Comparison of ENCODE assay signal across 8 cellular contexts in the genomic region with DNA sequence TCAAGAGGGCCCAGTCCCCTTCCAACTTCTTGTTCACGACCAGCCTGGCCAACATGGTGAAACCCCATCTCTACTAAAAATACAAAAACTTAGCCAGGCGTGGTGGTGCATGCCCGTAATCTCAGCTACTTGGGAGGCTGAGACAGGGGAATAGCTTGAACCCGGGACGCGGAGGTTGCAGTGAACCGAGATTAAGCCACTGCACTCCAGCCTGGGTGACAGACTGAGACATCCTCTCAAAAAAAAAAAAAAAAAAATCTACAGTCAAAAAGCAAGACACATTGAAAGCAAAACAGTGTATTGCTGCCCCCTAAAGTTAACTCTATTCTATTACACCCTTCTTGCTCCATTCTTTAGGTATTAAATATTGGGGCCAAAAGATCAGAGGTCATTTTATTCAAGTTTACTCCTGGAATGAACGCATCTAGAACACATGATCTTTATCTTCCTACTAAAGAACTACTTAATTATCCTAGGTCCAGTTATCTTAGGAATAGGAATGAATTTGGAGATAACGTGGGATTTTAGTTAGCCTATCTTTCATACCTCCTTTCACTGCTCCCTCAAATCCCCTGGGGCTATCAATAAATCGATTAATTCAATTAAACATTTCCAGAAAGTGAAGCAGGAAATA. TPM values are rescaled to one million over a fixed set of nuclear protein-coding genes. Genes with fewer than 3 reads are reported as not detected.
DNase-seq lines count a peak whose midpoint lies in the region; ATAC-seq and TF ChIP-seq lines count a peak whose summit lies in the region.

No MANE protein-coding gene starts in this region.

- in situ Hi-C loops in gastrocnemius medialis (cut with MboI; ENCODE audit: low sequenced_read_pairs in 4 of 4): loop anchor here in 2 of 4 donors (10.0 to 25.0 kb wide), 2 partner anchors 214 to 552 kb away; partner anchors contain the start of genes CCDC112 (in 1 of the 2) and TMED7 (in 1 of the 2)

- CTCF ChIA-PET in activated CD4-positive, alpha-beta memory T cell treated with anti-CD3 and anti-CD28 coated beads for 36 hours (lab: Charles Lee): interaction anchor here (0.5 to 1.9 kb wide), 10 partner anchors 34 to 895 kb away, joined by 3 to 7 read pairs (median 3); no protein-coding TSS in a partner anchor

- no peak for TF ChIP-seq POLR2A in gastrocnemius medialis (IDR thresholded peaks at IDR 0.05)

- H3K27ac ChIP-seq in gastrocnemius medialis: peak overlapping the region; percentile 16 to 92 (median 56)

- intact Hi-C loops in activated CD4-positive, alpha-beta memory T cell treated with anti-CD3 and anti-CD28 coated beads for 36 hours (cut with micrococcal nuclease): loop anchor here (1.0 to 5.0 kb wide), 4 partner anchors 205 to 532 kb away; no protein-coding TSS in a partner anchor
- intact Hi-C loops in gastrocnemius medialis (cut with DNase I; ENCODE audit: low total_unique reads): no loop called here

- TF ChIP-seq CTCF in foreskin fibroblast (IDR thresholded peaks at IDR 0.05; ENCODE audit: low read depth, low read length) (peak; percentile 36), gastrocnemius medialis (IDR thresholded peaks at IDR 0.05 in 4 of 5, conservative IDR thresholded peaks at IDR 0.05 in 1 of 5) (peak in 4 of 5 experiments; percentile 34 to 56 (median 40))

- H3K4me3 ChIP-seq in foreskin fibroblast (ENCODE audit: low read depth in 1 of 2, low read length in 2 of 2) (peak overlapping the region; percentile 15 to 87), gastrocnemius medialis (peak overlapping the region in 1 of 4 donors; percentile 73)

- POLR2A ChIA-PET in activated CD4-positive, alpha-beta memory T cell treated with anti-CD3 and anti-CD28 coated beads for 36 hours (lab: Charles Lee): no interaction called here

- H3K9me3 Mint-ChIP-seq in activated CD4-positive, alpha-beta memory T cell treated with anti-CD3 and anti-CD28 coated beads for 36 hours: no peaks in the 10 kb centered on the region

- peak; percentile 13 for ATAC-seq in GM21390 (IDR thresholded peaks at IDR 0.05; ENCODE audit: unreplicated experiment)
- no peak for ATAC-seq in gastrocnemius medialis

- peak overlapping the region; percentile 42 for H3K27ac Mint-ChIP-seq in activated CD4-positive, alpha-beta memory T cell treated with anti-CD3 and anti-CD28 coated beads for 36 hours

- peaks cover 0 to 28% of the 10 kb centered on the region in 2 donors for H3K36me3 ChIP-seq in gastrocnemius medialis

- H3K4me1 Mint-ChIP-seq in activated CD4-positive, alpha-beta memory T cell treated with anti-CD3 and anti-CD28 coated beads for 36 hours (ENCODE audit: low read depth): peaks cover 41% of the 10 kb centered on the region

- H3K9me3 ChIP-seq in gastrocnemius medialis: no peaks in the 10 kb centered on the region

- H3K4me3 Mint-ChIP-seq in activated CD4-positive, alpha-beta memory T cell treated with anti-CD3 and anti-CD28 coated beads for 36 hours: peak overlapping the region; percentile 45

- peaks cover 29% of the 10 kb centered on the region for H3K36me3 Mint-ChIP-seq in activated CD4-positive, alpha-beta memory T cell treated with anti-CD3 and anti-CD28 coated beads for 36 hours

- peaks cover 37 to 43% of the 10 kb centered on the region in 2 donors for H3K4me1 ChIP-seq in gastrocnemius medialis

- DNase-seq in NCI-H2107 treated with DMSO at 0.1 percent for 48 hours (lab: John Stamatoyannopoulos, UW; ENCODE audit: unreplicated experiment) (peak; percentile 14), NCI-H2107 (lab: John Stamatoyannopoulos, UW) (no peak), NCI-H146 treated with DMSO at 0.1 percent for 48 hours (lab: John Stamatoyannopoulos, UW; ENCODE audit: unreplicated experiment) (peak; percentile 28), foreskin fibroblast (peak in 1 of 2 donors; percentile 70), gastrocnemius medialis (no peak), T1000 (lab: John Stamatoyannopoulos, UW) (no peak)
- peak; percentile 43 for DNase-seq in activated CD4-positive, alpha-beta memory T cell treated with anti-CD3 and anti-CD28 coated beads for 36 hours

- no peaks in the 10 kb centered on the region for H3K27me3 ChIP-seq in gastrocnemius medialis

- H3K27me3 Mint-ChIP-seq in activated CD4-positive, alpha-beta memory T cell treated with anti-CD3 and anti-CD28 coated beads for 36 hours: no peaks in the 10 kb centered on the region

RNA-seq across cellular contexts. Expression of gene ATG12, which starts 2.4 kb away (rescaled TPM):
- total RNA-seq in activated CD4-positive, alpha-beta memory T cell treated with anti-CD3 and anti-CD28 coated beads for 36 hours: 10 to 100 TPM; 40.6 to 41.9 TPM
- total RNA-seq in gastrocnemius medialis: 10 to 100 TPM; 10.3 to 35.1 (median 23.6) TPM

RNA-seq across cellular contexts. Expression of gene AP3S1, which starts 2.7 kb away (rescaled TPM):
- 10 to 100 TPM; 85.7 to 87.6 TPM for total RNA-seq in activated CD4-positive, alpha-beta memory T cell treated with anti-CD3 and anti-CD28 coated beads for 36 hours
- 100 to 1,000 TPM in 1 of 4 donors, 10 to 100 TPM in 3; 13.0 to 121 (median 25.5) TPM for total RNA-seq in gastrocnemius medialis

RNA-seq across cellular contexts. Expression of gene CDO1, which starts 22.5 kb away (rescaled TPM):
- under 1 TPM; 0.31 to 0.34 TPM for total RNA-seq in activated CD4-positive, alpha-beta memory T cell treated with anti-CD3 and anti-CD28 coated beads for 36 hours
- total RNA-seq in gastrocnemius medialis: 10 to 100 TPM; 21.6 to 28.4 (median 23.7) TPM

Comparison
In these comparisons a context has a peak if more than half of its experiments do, and no peak if none do; other contexts are left out.
1. DNase-seq: peak in NCI-H2107 treated with DMSO at 0.1 percent for 48 hours (single experiment), NCI-H146 treated with DMSO at 0.1 percent for 48 hours (single experiment) and activated CD4-positive, alpha-beta memory T cell treated with anti-CD3 and anti-CD28 coated beads for 36 hours (single experiment); none in NCI-H2107 (single experiment), gastrocnemius medialis (0 of 2) and T1000 (single experiment).
2. RNA of gene CDO1, which starts 22.5 kb away (total RNA-seq): 21.6 to 28.4 TPM in gastrocnemius medialis; 0.31 to 0.34 TPM in activated CD4-positive, alpha-beta memory T cell treated with anti-CD3 and anti-CD28 coated beads for 36 hours; every median in the first group is over 10 times any median in the second.